19 cellular contexts compared by ENCODE assay signal in genomic region chr5:17720070-17720469, GRCh38.
DNase-seq lines count a peak whose midpoint lies in the region; ATAC-seq, FAIRE-seq and TF ChIP-seq lines count a peak whose summit lies in the region.
"Had no signal": no experiment of that assay in that cellular context is flagged by ENCODE, and none has a peak within 500 bp of the region (broad histone marks: within the 10 kb centered on the region; RNA-seq: fewer than 3 reads in every experiment).

No MANE protein-coding gene starts in this region.

- H3K4me3 Mint-ChIP-seq in effector memory CD8-positive, alpha-beta T cell, result no peak overlapping the region
- H3K4me3 Mint-ChIP-seq: T-helper 17 cell had no signal

- no peaks in the 10 kb centered on the region for H3K27me3 Mint-ChIP-seq in effector memory CD8-positive, alpha-beta T cell
- H3K27me3 Mint-ChIP-seq: T-helper 17 cell had no signal

- H3K27ac ChIP-seq in A673 (ENCODE audit: low read depth, low read length, poor library complexity, severe bottlenecking) (no peak overlapping the region), SJCRH30 (no peak overlapping the region)
- H3K27ac ChIP-seq: A549, GM23248, SJSA1 had no signal

- peaks cover 9% of the 10 kb centered on the region for H3K4me1 ChIP-seq in A673 (ENCODE audit: insufficient read depth, low read length, poor library complexity, severe bottlenecking)
- no peaks in the 10 kb centered on the region for H3K4me1 ChIP-seq in SJCRH30
- H3K4me1 ChIP-seq: A549, SJSA1 had no signal

- no peak overlapping the region for H3K27ac Mint-ChIP-seq in effector memory CD8-positive, alpha-beta T cell
- H3K27ac Mint-ChIP-seq: T-helper 17 cell had no signal

- peaks cover 7% of the 10 kb centered on the region for H3K36me3 Mint-ChIP-seq in effector memory CD8-positive, alpha-beta T cell (ENCODE audit: insufficient read depth)

- H3K27me3 ChIP-seq in A673 (replicated peaks; ENCODE audit: insufficient read depth, low read depth, low read length, poor library complexity), result no peaks in the 10 kb centered on the region
- no peaks in the 10 kb centered on the region for H3K27me3 ChIP-seq in SJCRH30

- ATAC-seq in HG02588 (IDR thresholded peaks at IDR 0.05; ENCODE audit: unreplicated experiment), result no peak
- ATAC-seq in effector memory CD8-positive, alpha-beta T cell (replicated peaks), result no peak
- ATAC-seq: A549, Panc1, T-helper 17 cell had no signal

- intact Hi-C loops in A673 (cut with micrococcal nuclease; ENCODE audit: unreplicated experiment), result no loop called here

- BruUV-seq in A673 (replicated peaks; lab: Mats Ljungman, UMichigan), result no TSS peak

- H3K9me3 ChIP-seq in A673 (ENCODE audit: low read depth, low read length, poor library complexity, severe bottlenecking) (no peaks in the 10 kb centered on the region), SJCRH30 (replicated peaks) (no peaks in the 10 kb centered on the region)
- H3K9me3 ChIP-seq: A549, SJSA1 had no signal

- no peaks in the 10 kb centered on the region for H3K4me1 Mint-ChIP-seq in effector memory CD8-positive, alpha-beta T cell (ENCODE audit: low read depth in 2 of 2)
- H3K4me1 Mint-ChIP-seq: T-helper 17 cell had no signal

- CTCF ChIA-PET in A673 (lab: Charles Lee), result no interaction called here

- TF ChIP-seq CTCF in A673 (conservative IDR thresholded peaks at IDR 0.05; ENCODE audit: low read depth, low read length), result no peak

- no peak overlapping the region for H3K4me3 ChIP-seq in A673 (ENCODE audit: low read depth, low read length, poor library complexity, severe bottlenecking)
- H3K4me3 ChIP-seq in SJCRH30, result no peak overlapping the region
- H3K4me3 ChIP-seq: A549, GM23248, SJSA1 had no signal

- POLR2A ChIA-PET in A673 (lab: Charles Lee; ENCODE audit: low non-redundant PET), result no interaction called here

- FAIRE-seq in frontal cortex (lab: Jason Lieb, UNC), result no peak
- FAIRE-seq: A549 had no signal

- DNase-seq in A673 (ENCODE audit: low spot score) (peak; percentile 41), D341Med (ENCODE audit: low spot score) (peak; percentile 34), NCI-H2171 treated with DMSO at 0.1 percent for 48 hours (lab: John Stamatoyannopoulos, UW) (peak; percentile 59), SJCRH30 (peak; percentile 2 to 4), GOT3 (lab: John Stamatoyannopoulos, UW) (no peak), frontal cortex (ENCODE audit: low spot score in 2 of 2) (no peak)
- DNase-seq in effector memory CD8-positive, alpha-beta T cell, result no peak
- DNase-seq: C1 segment of cervical spinal cord, DMS153, GDM1, GM23248, MM.1S, NCI-H1105, NCI-H774, T-helper 17 cell had no signal

- H3K36me3 ChIP-seq in A673 (ENCODE audit: insufficient read depth, low read length, poor library complexity, severe bottlenecking) (no peaks in the 10 kb centered on the region), SJCRH30 (no peaks in the 10 kb centered on the region)
- H3K36me3 ChIP-seq: SJSA1 had no signal

- peaks cover 0 to 3% of the 10 kb centered on the region in 2 donors for H3K9me3 Mint-ChIP-seq in effector memory CD8-positive, alpha-beta T cell

Comparison
In these comparisons a context has a peak if more than half of its experiments do, and no peak if none do; other contexts are left out.
1. DNase-seq: peak in A673 (single experiment), D341Med (single experiment), NCI-H2171 treated with DMSO at 0.1 percent for 48 hours (single experiment) and SJCRH30 (2 of 2); none in GOT3 (single experiment), effector memory CD8-positive, alpha-beta T cell (0 of 3) and frontal cortex (0 of 2).